Comparison of ENCODE assay signal across 9 cellular contexts in the genomic region with DNA sequence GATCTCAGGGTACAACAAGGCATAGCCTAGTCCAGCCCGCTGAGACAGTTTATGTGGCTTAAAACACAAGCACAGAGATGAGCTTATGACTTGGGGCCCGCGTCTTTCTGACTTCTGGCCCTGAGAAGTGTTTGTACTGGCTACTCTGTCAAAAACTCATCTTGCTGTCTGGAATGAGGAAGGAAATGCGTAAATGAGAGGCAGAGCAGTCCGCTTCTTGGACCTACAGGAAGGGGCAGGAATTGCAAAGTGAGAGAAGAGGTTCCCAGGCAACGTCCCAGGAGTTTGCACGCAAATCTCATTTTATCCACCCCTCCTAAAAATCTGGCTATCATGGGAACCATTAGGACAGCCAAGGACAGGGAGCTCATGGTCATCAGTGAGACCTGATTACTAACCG. TPM values are rescaled to one million over a fixed set of nuclear protein-coding genes. Genes with fewer than 3 reads are reported as not detected.
DNase-seq lines count a peak whose midpoint lies in the region; ATAC-seq and TF ChIP-seq lines count a peak whose summit lies in the region.
"Had no signal": no experiment of that assay in that cellular context is flagged by ENCODE, and none has a peak within 500 bp of the region (broad histone marks: within the 10 kb centered on the region; RNA-seq: fewer than 3 reads in every experiment).

No MANE protein-coding gene starts in this region.

- H3K36me3 ChIP-seq in mammary epithelial cell (ENCODE audit: insufficient read depth, low read length), result no peaks in the 10 kb centered on the region
- no peaks in the 10 kb centered on the region for H3K36me3 ChIP-seq in mesendoderm (ENCODE audit: control insufficient read depth, insufficient read depth, low read length)
- H3K36me3 ChIP-seq in aorta (ENCODE audit: control insufficient read depth in 1 of 2, insufficient read depth in 2 of 2, low read length in 1 of 2), result no peaks in the 10 kb centered on the region
- H3K36me3 ChIP-seq in Karpas-422 (ENCODE audit: insufficient read depth, low read length), result peaks cover 2% of the 10 kb centered on the region; the same call in 1 of the 2 replicates
- H3K36me3 ChIP-seq: ovary had no signal

- H2BK120ac ChIP-seq in mesendoderm (ENCODE audit: low read depth, low read length), result no peak overlapping the region

- POLR2A ChIA-PET in MCF 10A (lab: Yijun Ruan, JAX), result no interaction called here

- no peak overlapping the region for H3K4ac ChIP-seq in mesendoderm (ENCODE audit: low read depth, low read length)

- BruUV-seq in MCF 10A (replicated peaks; lab: Mats Ljungman, UMichigan), result no TSS peak
- BruUV-seq in mammary epithelial cell (replicated peaks; lab: Mats Ljungman, UMichigan), result no TSS peak

- H3K4me3 Mint-ChIP-seq in MCF 10A (ENCODE audit: unreplicated experiment), result no peak overlapping the region

- peaks cover 30% of the 10 kb centered on the region for H3K4me1 ChIP-seq in mammary epithelial cell (ENCODE audit: insufficient read depth, low read length)
- H3K4me1 ChIP-seq in mesendoderm (ENCODE audit: control insufficient read depth, low read depth, low read length), result peaks cover 8% of the 10 kb centered on the region
- H3K4me1 ChIP-seq in aorta (ENCODE audit: control insufficient read depth in 1 of 2, insufficient read depth in 2 of 2, low read length in 2 of 2), result peaks cover 4 to 8% of the 10 kb centered on the region in 2 donors
- H3K4me1 ChIP-seq in Karpas-422 (ENCODE audit: low read length), result peaks cover 40% of the 10 kb centered on the region

- no peaks in the 10 kb centered on the region for H3K9me3 Mint-ChIP-seq in MCF 10A (ENCODE audit: unreplicated experiment)

- H3K56ac ChIP-seq in mesendoderm (ENCODE audit: low read length), result peak overlapping the region; percentile 6

- H2AK5ac ChIP-seq in mesendoderm (ENCODE audit: low read length), result no peak overlapping the region

- no peak overlapping the region for H3K9ac ChIP-seq in mammary epithelial cell (ENCODE audit: insufficient read depth, low read length)
- H3K9ac ChIP-seq in mesendoderm (ENCODE audit: low read length), result no peak overlapping the region
- no peak overlapping the region for H3K9ac ChIP-seq in Karpas-422 (ENCODE audit: low read length)

- no peaks in the 10 kb centered on the region for H3K27me3 ChIP-seq in mammary epithelial cell (ENCODE audit: insufficient read depth, low read length)
- H3K27me3 ChIP-seq in mesendoderm (ENCODE audit: insufficient read depth, low read length, poor library complexity), result no peaks in the 10 kb centered on the region
- H3K27me3 ChIP-seq in aorta (ENCODE audit: control insufficient read depth in 1 of 2, insufficient read depth in 2 of 2, low read length in 1 of 2), result no peaks in the 10 kb centered on the region
- H3K27me3 ChIP-seq in Karpas-422 (ENCODE audit: low read length), result no peaks in the 10 kb centered on the region
- H3K27me3 ChIP-seq: ovary had no signal

- H3K9me3 ChIP-seq in mammary epithelial cell (replicated peaks; ENCODE audit: insufficient read depth, low read length), result no peaks in the 10 kb centered on the region
- no peaks in the 10 kb centered on the region for H3K9me3 ChIP-seq in aorta (ENCODE audit: control insufficient read depth, low read length)
- no peaks in the 10 kb centered on the region for H3K9me3 ChIP-seq in Karpas-422 (ENCODE audit: low read length)
- H3K9me3 ChIP-seq: ovary had no signal

- H4K5ac ChIP-seq in mesendoderm (ENCODE audit: low read length), result no peak overlapping the region

- ATAC-seq in aorta (ENCODE audit: low FRiP score), result peak; percentile 59

- H3K9me2 ChIP-seq in Karpas-422 (replicated peaks; ENCODE audit: insufficient read depth, low read length), result no peaks in the 10 kb centered on the region

- peak overlapping the region; percentile 76 for H3K27ac Mint-ChIP-seq in MCF 10A (ENCODE audit: low read depth, unreplicated experiment)

- H3K4me2 ChIP-seq in mammary epithelial cell (ENCODE audit: insufficient read depth, low read depth, low read length), result no peak overlapping the region
- H3K4me2 ChIP-seq in mesendoderm (ENCODE audit: low read length), result no peak overlapping the region
- H3K4me2 ChIP-seq in Karpas-422 (ENCODE audit: low read depth, low read length, poor library complexity, severe bottlenecking), result no peak overlapping the region

- CTCF ChIA-PET in MCF 10A (lab: Yijun Ruan, JAX), result interaction anchor here (1.0 kb wide), 1 partner anchor 31 kb away, joined by 3 read pairs; no protein-coding TSS in a partner anchor
- CTCF ChIA-PET in mammary epithelial cell (lab: Charles Lee; ENCODE audit: low non-redundant PET), result interaction anchor here (0.6 kb wide), 1 partner anchor 1953 kb away, joined by 5 read pairs; no protein-coding TSS in a partner anchor

- no peak overlapping the region for H3K27ac ChIP-seq in mammary epithelial cell (ENCODE audit: insufficient read depth, low read depth, low read length)
- H3K27ac ChIP-seq in mesendoderm (ENCODE audit: low read depth, low read length), result no peak overlapping the region
- peak overlapping the region; percentile 52 to 79 for H3K27ac ChIP-seq in aorta (ENCODE audit: low read depth in 1 of 2, low read length in 2 of 2)
- H3K27ac ChIP-seq in Karpas-422 (ENCODE audit: low read length), result no peak overlapping the region
- H3K27ac ChIP-seq: ovary had no signal

- in situ Hi-C loops in mammary epithelial cell (cut with MboI; ENCODE audit: low sequenced_read_pairs in 2 of 2), result loop anchor here in 1 of 2 donors (5.0 kb wide), 1 partner anchor 43 kb away; no protein-coding TSS in a partner anchor

- WGBS in mammary epithelial cell (ENCODE audit: low coverage, missing lambda C conversion rate), result 100% methylated on average over 8 of the region's 8 CpGs
- no CpG with 5 or more reads among the region's 8 CpGs for WGBS in mesendoderm (ENCODE audit: extremely low coverage, insufficient coverage, low lambda C conversion rate)
- 3 to 7% methylated on average over 8 of the region's 8 CpGs for WGBS in aorta, 2 donors

- H3K79me1 ChIP-seq in mesendoderm (ENCODE audit: low read length), result peaks cover 30% of the 10 kb centered on the region

- H4K20me1 ChIP-seq in mammary epithelial cell (ENCODE audit: insufficient read depth, low read length), result peaks cover 7% of the 10 kb centered on the region
- H4K20me1 ChIP-seq in Karpas-422 (ENCODE audit: insufficient read depth, low read depth, low read length), result peaks cover 11% of the 10 kb centered on the region; the same call in 1 of the 2 replicates

- H3K36me3 Mint-ChIP-seq in MCF 10A (ENCODE audit: insufficient read depth, unreplicated experiment), result peaks cover 7% of the 10 kb centered on the region

- H3K18ac ChIP-seq in mesendoderm (ENCODE audit: low read length), result no peak overlapping the region

- TF ChIP-seq CTCF in MCF 10A (IDR thresholded peaks at IDR 0.05; ENCODE audit: unreplicated experiment), result no peak
- no peak for TF ChIP-seq CTCF in mammary epithelial cell (conservative IDR thresholded peaks at IDR 0.05 in 1 of 2, IDR thresholded peaks at IDR 0.05 in 1 of 2; ENCODE audit: extremely low read depth in 1 of 2, insufficient read depth in 1 of 2, low read depth in 1 of 2, low read length in 2 of 2)

- intact Hi-C loops in MCF 10A (cut with micrococcal nuclease), result no loop called here
- intact Hi-C loops in mammary epithelial cell (cut with micrococcal nuclease), result no loop called here
- intact Hi-C loops in aorta (cut with DNase I), result no loop called here
- intact Hi-C loops in posterior cingulate gyrus (cut with DNase I), result loop anchor here (5.0 kb wide), 1 partner anchor 43 kb away; no protein-coding TSS in a partner anchor

- DNase-seq in MCF 10A (ENCODE audit: unreplicated experiment), result no peak
- no peak for DNase-seq in mammary epithelial cell
- peak; percentile 95 for DNase-seq in dermis blood vessel endothelial cell
- peak; percentile 46 for DNase-seq in mesendoderm
- peak in 1 of 2 donors; percentile 68 for DNase-seq in aorta
- DNase-seq in Karpas-422, result no peak
- no peak for DNase-seq in NCI-H69 (lab: John Stamatoyannopoulos, UW)
- DNase-seq in posterior cingulate gyrus, result no peak

- no peak overlapping the region for H2AFZ ChIP-seq in mammary epithelial cell (ENCODE audit: low read depth, low read length)
- no peak overlapping the region for H2AFZ ChIP-seq in Karpas-422 (ENCODE audit: low read length)

- H3K79me2 ChIP-seq in mammary epithelial cell (ENCODE audit: insufficient read depth, low read length) (peaks cover 100% of the 10 kb centered on the region), mesendoderm (ENCODE audit: control insufficient read depth, insufficient read depth, low read length) (peaks cover 42% of the 10 kb centered on the region), Karpas-422 (ENCODE audit: low read length) (peaks cover 100% of the 10 kb centered on the region)

- H4K8ac ChIP-seq in mesendoderm (ENCODE audit: low read depth, low read length), result no peak overlapping the region

- no peak overlapping the region for H3K4me3 ChIP-seq in mammary epithelial cell (replicated peaks in 1 of 3; ENCODE audit: insufficient read depth in 1 of 3, low read depth in 2 of 3, low read length in 3 of 3)
- H3K4me3 ChIP-seq in mesendoderm (ENCODE audit: low read length), result no peak overlapping the region
- H3K4me3 ChIP-seq in aorta (ENCODE audit: low read length in 2 of 2), result no peak overlapping the region
- no peak overlapping the region for H3K4me3 ChIP-seq in Karpas-422 (ENCODE audit: low read length)
- H3K4me3 ChIP-seq: ovary had no signal

- no peak overlapping the region for H2BK15ac ChIP-seq in mesendoderm (replicated peaks; ENCODE audit: low read depth)

- peaks cover 64% of the 10 kb centered on the region for H3K4me1 Mint-ChIP-seq in MCF 10A (ENCODE audit: insufficient read depth, unreplicated experiment)

- H3K23ac ChIP-seq in mesendoderm (ENCODE audit: low read length), result no peak overlapping the region

- no peaks in the 10 kb centered on the region for H3K27me3 Mint-ChIP-seq in MCF 10A (ENCODE audit: insufficient read depth, unreplicated experiment)

- dilution Hi-C loops in mammary epithelial cell (cut with HindIII; ENCODE audit: low sequenced_read_pairs), result no loop called here

- no peak overlapping the region for H2BK5ac ChIP-seq in mesendoderm (ENCODE audit: low read length)

RNA-seq across cellular contexts. Expression of a gene that starts 5.5 kb away (rescaled TPM):
- 68.5 and 93.8 TPM in 2 replicates for total RNA-seq in MCF 10A (2022)
- total RNA-seq in mammary epithelial cell, result 100 to 1,000 TPM in 1 of 2 donors, 10 to 100 TPM in 1; 36.8 to 117 TPM
- 75.0 TPM for polyA plus RNA-seq in mammary epithelial cell
- 154 TPM for polyA minus RNA-seq in mammary epithelial cell
- 33.7 and 54.9 TPM in 2 replicates for total RNA-seq in dermis blood vessel endothelial cell
- 235 TPM for polyA plus RNA-seq in mesendoderm (2013, experiment 1 of 2)
- polyA plus RNA-seq in mesendoderm (2013, experiment 2 of 2), result 239 TPM
- total RNA-seq in aorta, result 100 to 1,000 TPM; 227 to 256 TPM
- polyA plus RNA-seq in aorta, result 100 to 1,000 TPM in 1 of 2 donors, 10 to 100 TPM in 1; 97.3 to 160 TPM
- 56.0 and 88.2 TPM in 2 replicates for total RNA-seq in Karpas-422 (2014; rRNA removed; shearing (Covaris generic); ENCODE audit: low replicate concordance)

Comparison
In these comparisons a context has a peak if more than half of its experiments do, and no peak if none do; other contexts are left out.
1. DNase-seq: peak in dermis blood vessel endothelial cell (single experiment) and mesendoderm (single experiment); none in MCF 10A (single experiment), mammary epithelial cell (single experiment), Karpas-422 (single experiment), NCI-H69 (single experiment) and posterior cingulate gyrus (0 of 10).
2. H3K27ac ChIP-seq: peak in aorta (2 of 2); none in mammary epithelial cell (single experiment), mesendoderm (single experiment) and Karpas-422 (single experiment).